3 cellular contexts compared by ENCODE assay signal in genomic region chr17:21343061-21343949, GRCh38. TPM values are rescaled to one million over a fixed set of nuclear protein-coding genes. Genes with fewer than 3 reads are reported as not detected.
"Had no signal": no experiment of that assay in that cellular context is flagged by ENCODE, and none has a peak within 500 bp of the region (broad histone marks: within the 10 kb centered on the region; RNA-seq: fewer than 3 reads in every experiment).

No MANE protein-coding gene starts in this region.

RNA-seq across cellular contexts. Expression of gene KCNJ12, which starts 32.9 kb away (rescaled TPM):
- total RNA-seq: activated CD8-positive, alpha-beta T cell treated with anti-CD3 and anti-CD28 coated beads for 36 hours; activated naive CD4-positive, alpha-beta T cell treated with anti-CD3 and anti-CD28 coated beads for 36 hours; RPMI7951 had no signal
